Comparison of ENCODE assay signal across 8 cellular contexts in the genomic region with DNA sequence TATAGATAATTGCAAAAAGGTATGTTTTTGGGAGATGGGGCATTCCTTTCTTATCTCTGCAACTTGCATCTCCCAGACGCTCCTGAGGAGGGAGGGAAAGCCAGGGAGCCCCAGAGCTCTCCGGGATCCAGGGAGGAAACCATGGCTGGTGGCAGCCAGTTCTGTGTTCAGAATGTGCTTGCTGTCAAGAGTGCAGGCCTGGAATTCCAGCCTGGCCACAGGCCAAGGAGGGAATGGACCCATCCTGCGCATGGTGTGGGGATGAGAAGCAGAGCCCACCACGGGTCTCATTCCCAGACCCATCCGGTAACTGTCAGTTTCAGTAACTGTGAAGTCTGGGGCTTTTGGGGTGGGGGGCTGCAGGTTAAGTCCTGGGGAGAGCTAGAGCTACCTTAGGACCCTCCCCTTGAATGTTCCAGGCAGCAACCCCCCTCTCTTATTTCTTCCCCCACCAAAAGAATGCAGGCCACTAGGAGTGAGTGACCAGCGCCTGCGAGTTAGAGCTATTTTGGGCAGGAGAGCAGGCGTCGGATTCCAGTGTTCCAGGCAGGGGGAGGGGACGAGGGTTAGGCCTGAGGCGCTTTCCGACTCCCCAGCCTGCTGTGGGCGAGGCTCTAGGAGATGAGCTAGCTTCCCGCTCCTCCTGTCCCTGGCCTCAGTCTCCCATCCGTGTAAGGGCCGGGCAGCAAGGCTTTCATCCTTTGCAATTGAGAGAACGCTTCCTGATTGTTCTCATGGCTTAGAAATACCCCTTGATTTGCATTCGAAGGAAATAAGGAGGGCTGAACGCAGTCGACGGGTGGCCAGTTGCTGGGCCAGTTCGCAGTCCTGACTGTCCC. TPM values are rescaled to one million over a fixed set of nuclear protein-coding genes. Genes with fewer than 3 reads are reported as not detected.
DNase-seq lines count a peak whose midpoint lies in the region; ATAC-seq, FAIRE-seq and TF ChIP-seq lines count a peak whose summit lies in the region.

No MANE protein-coding gene starts in this region.

- no peak for ATAC-seq in HG02759 (IDR thresholded peaks at IDR 0.05; ENCODE audit: unreplicated experiment)

- no peaks in the 10 kb centered on the region for H3K27me3 Mint-ChIP-seq in activated naive CD8-positive, alpha-beta T cell treated with anti-CD3 and anti-CD28 coated beads for 36 hours

- intact Hi-C loops in head of caudate nucleus (cut with DNase I): no loop called here

- no peak for TF ChIP-seq POLR2A in GM12892 (IDR thresholded peaks at IDR 0.05; ENCODE audit: low read depth, low read length)

- peak overlapping the region; percentile 80 for H3K27ac Mint-ChIP-seq in activated naive CD8-positive, alpha-beta T cell treated with anti-CD3 and anti-CD28 coated beads for 36 hours

- H3K4me3 Mint-ChIP-seq in activated naive CD8-positive, alpha-beta T cell treated with anti-CD3 and anti-CD28 coated beads for 36 hours: peak overlapping the region; percentile 81

- no peak for FAIRE-seq in GM12892 (lab: Jason Lieb, UNC)

- peaks cover 7% of the 10 kb centered on the region for H3K36me3 Mint-ChIP-seq in activated naive CD8-positive, alpha-beta T cell treated with anti-CD3 and anti-CD28 coated beads for 36 hours

- no peaks in the 10 kb centered on the region for H3K9me3 Mint-ChIP-seq in activated naive CD8-positive, alpha-beta T cell treated with anti-CD3 and anti-CD28 coated beads for 36 hours

- H3K4me1 Mint-ChIP-seq in activated naive CD8-positive, alpha-beta T cell treated with anti-CD3 and anti-CD28 coated beads for 36 hours: peaks cover 23% of the 10 kb centered on the region

- peak overlapping the region; percentile 76 for H3K4me3 ChIP-seq in Jurkat, Clone E6-1 (ENCODE audit: low read length)

- DNase-seq in NCI-H748 (lab: John Stamatoyannopoulos, UW; ENCODE audit: unreplicated experiment) (peak; percentile 53), NCI-H748 treated with DMSO at 0.1 percent for 48 hours (lab: John Stamatoyannopoulos, UW) (no peak), head of caudate nucleus (peak in 40 of 42 donors; percentile 14 to 72 (median 35)), occipital lobe (lab: John Stamatoyannopoulos, UW) (peak; percentile 47), GM12892 (ENCODE audit: insufficient read length) (no peak)
- DNase-seq in Jurkat, Clone E6-1 (ENCODE audit: low read depth, low spot score): no peak
- no peak for DNase-seq in activated naive CD8-positive, alpha-beta T cell treated with anti-CD3 and anti-CD28 coated beads for 36 hours

RNA-seq across cellular contexts. Expression of a gene that starts 0.8 kb away (rescaled TPM):
- polyA plus RNA-seq in Jurkat, Clone E6-1 (2012; ENCODE audit: insufficient read depth, insufficient read length): 4.0 TPM
- total RNA-seq in activated naive CD8-positive, alpha-beta T cell treated with anti-CD3 and anti-CD28 coated beads for 36 hours: 10 to 100 TPM; 10.8 to 12.3 TPM
- total RNA-seq in occipital lobe: 21.2 TPM
- 5.8 TPM for polyA plus RNA-seq in GM12892 (2012; ENCODE audit: missing spikeins)

RNA-seq across cellular contexts. Expression of a gene that starts 40.1 kb away (rescaled TPM):
- 29.1 TPM for polyA plus RNA-seq in Jurkat, Clone E6-1 (2012; ENCODE audit: insufficient read depth, insufficient read length)
- total RNA-seq in activated naive CD8-positive, alpha-beta T cell treated with anti-CD3 and anti-CD28 coated beads for 36 hours: 1 to 10 TPM; 7.3 to 8.7 TPM
- total RNA-seq in occipital lobe: 12.3 TPM
- polyA plus RNA-seq in GM12892 (2012; ENCODE audit: missing spikeins): 10.0 TPM

RNA-seq across cellular contexts. Expression of a gene that starts 47.0 kb away (rescaled TPM):
- polyA plus RNA-seq in Jurkat, Clone E6-1 (2012; ENCODE audit: insufficient read depth, insufficient read length): 3.6 TPM
- total RNA-seq in activated naive CD8-positive, alpha-beta T cell treated with anti-CD3 and anti-CD28 coated beads for 36 hours: 1 to 10 TPM in 1 of 2 experiments, under 1 TPM in 1; 0.42 to 2.0 TPM
- 0.62 TPM for total RNA-seq in occipital lobe
- polyA plus RNA-seq in GM12892 (2012; ENCODE audit: missing spikeins): 6.2 TPM

RNA-seq across cellular contexts. Expression of a gene that starts 57.0 kb away (rescaled TPM):
- 10.1 TPM for polyA plus RNA-seq in Jurkat, Clone E6-1 (2012; ENCODE audit: insufficient read depth, insufficient read length)
- 10 to 100 TPM; 10.2 to 10.5 TPM for total RNA-seq in activated naive CD8-positive, alpha-beta T cell treated with anti-CD3 and anti-CD28 coated beads for 36 hours
- 10.1 TPM for total RNA-seq in occipital lobe
- 15.2 TPM for polyA plus RNA-seq in GM12892 (2012; ENCODE audit: missing spikeins)

RNA-seq across cellular contexts. Expression of a gene that starts 57.5 kb away (rescaled TPM):
- polyA plus RNA-seq in Jurkat, Clone E6-1 (2012; ENCODE audit: insufficient read depth, insufficient read length): 624 TPM
- total RNA-seq in activated naive CD8-positive, alpha-beta T cell treated with anti-CD3 and anti-CD28 coated beads for 36 hours: 100 to 1,000 TPM; 414 to 420 TPM
- total RNA-seq in occipital lobe: 146 TPM
- 363 TPM for polyA plus RNA-seq in GM12892 (2012; ENCODE audit: missing spikeins)

Comparison
In these comparisons a context has a peak if more than half of its experiments do, and no peak if none do; other contexts are left out.
1. DNase-seq: peak in NCI-H748 (single experiment), head of caudate nucleus (40 of 42) and occipital lobe (single experiment); none in NCI-H748 treated with DMSO at 0.1 percent for 48 hours (single experiment), Jurkat, Clone E6-1 (single experiment), activated naive CD8-positive, alpha-beta T cell treated with anti-CD3 and anti-CD28 coated beads for 36 hours (single experiment) and GM12892 (single experiment).